ENCODE assay signal across 8 cellular contexts in the genomic region with DNA sequence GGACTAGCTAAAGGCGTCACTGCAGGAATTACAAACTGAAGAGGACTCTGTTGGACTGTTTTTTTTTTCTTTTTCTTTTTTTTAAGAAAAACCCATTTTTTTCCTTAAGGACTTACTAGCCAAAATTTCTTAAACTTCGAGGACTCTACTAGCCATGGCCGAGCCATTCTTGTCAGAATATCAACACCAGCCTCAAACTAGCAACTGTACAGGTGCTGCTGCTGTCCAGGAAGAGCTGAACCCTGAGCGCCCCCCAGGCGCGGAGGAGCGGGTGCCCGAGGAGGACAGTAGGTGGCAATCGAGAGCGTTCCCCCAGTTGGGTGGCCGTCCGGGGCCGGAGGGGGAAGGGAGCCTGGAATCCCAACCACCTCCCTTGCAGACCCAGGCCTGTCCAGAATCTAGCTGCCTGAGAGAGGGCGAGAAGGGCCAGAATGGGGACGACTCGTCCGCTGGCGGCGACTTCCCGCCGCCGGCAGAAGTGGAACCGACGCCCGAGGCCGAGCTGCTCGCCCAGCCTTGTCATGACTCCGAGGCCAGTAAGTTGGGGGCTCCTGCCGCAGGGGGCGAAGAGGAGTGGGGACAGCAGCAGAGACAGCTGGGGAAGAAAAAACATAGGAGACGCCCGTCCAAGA.
DNase-seq lines count a peak whose midpoint lies in the region; ATAC-seq lines count a peak whose summit lies in the region.

No MANE protein-coding gene starts in this region.

- DNase-seq in DMS79 treated with DMSO at 0.1 percent for 48 hours (lab: John Stamatoyannopoulos, UW): peak; percentile 67
- peak; percentile 88 to 90 for DNase-seq in NCI-H524 (lab: John Stamatoyannopoulos, UW)
- peak; percentile 82 for DNase-seq in activated CD4-positive, alpha-beta T cell treated with anti-CD3 and anti-CD28 coated beads for 48 hours
- DNase-seq in kidney glomerular epithelial cell (lab: John Stamatoyannopoulos, UW): peak; percentile 38
- peak; percentile 44 to 68 for DNase-seq in stimulated activated CD4-positive, alpha-beta T cell treated with anti-CD3 and anti-CD28 coated beads, Interleukin-1b, Interleukin-23, amount 100 ng/mL, for 4 hours (ENCODE audit: low read depth in 2 of 2)

- ATAC-seq in HG02970 (IDR thresholded peaks at IDR 0.05; ENCODE audit: low FRiP score, unreplicated experiment) (peak; percentile 18), HG02938 (IDR thresholded peaks at IDR 0.05; ENCODE audit: unreplicated experiment) (no peak)

- H3K27ac ChIP-seq in cingulate gyrus (ENCODE audit: low read depth, low read length): peak overlapping the region; percentile 94

Comparison
In these comparisons a context has a peak if more than half of its experiments do, and no peak if none do; other contexts are left out.
1. DNase-seq: peak in every context shown above with its lines; median percentile 89 in NCI-H524; 82 in activated CD4-positive, alpha-beta T cell treated with anti-CD3 and anti-CD28 coated beads for 48 hours; 67 in DMS79 treated with DMSO at 0.1 percent for 48 hours; 56 in stimulated activated CD4-positive, alpha-beta T cell treated with anti-CD3 and anti-CD28 coated beads, Interleukin-1b, Interleukin-23, amount 100 ng/mL, for 4 hours; 38 in kidney glomerular epithelial cell.